In genomic region chr3:159356606-159357005, GRCh38 we compare ENCODE assay signal across 25 cellular contexts.
A peak's percentile ranks its signal among the peaks of the same experiment; 100 is the strongest.
DNase-seq lines count a peak whose midpoint lies in the region; ATAC-seq and TF ChIP-seq lines count a peak whose summit lies in the region.
"Had no signal": no experiment of that assay in that cellular context is flagged by ENCODE, and none has a peak within 500 bp of the region (broad histone marks: within the 10 kb centered on the region; RNA-seq: fewer than 3 reads in every experiment).

No MANE protein-coding gene starts in this region.

- H3K18ac ChIP-seq in mesendoderm (ENCODE audit: low read length) = no peak overlapping the region

- peaks cover 15% of the 10 kb centered on the region for H3K27me3 Mint-ChIP-seq in osteocyte (ENCODE audit: unreplicated experiment)
- H3K27me3 Mint-ChIP-seq: activated CD4-positive, alpha-beta T cell treated with anti-CD3 and anti-CD28 coated beads, Interleukin-2, amount 10 ng/mL, durations not matched to agents 7 days and 5 days; dendritic cell treated with granulocyte-macrophage colony-stimulating factor and Interleukin-4, amounts not matched to agents 40 ng/mL and 50 ng/mL, for 4 days had no signal

- H3K36me3 ChIP-seq in mesendoderm (ENCODE audit: control insufficient read depth, insufficient read depth, low read length) = no peaks in the 10 kb centered on the region
- H3K36me3 ChIP-seq: cardiac muscle cell, neutrophil, stomach had no signal

- intact Hi-C loops in sciatic nerve (cut with DNase I) = no loop called here

- H3K79me1 ChIP-seq in mesendoderm (ENCODE audit: low read length) = no peaks in the 10 kb centered on the region

- H2AK5ac ChIP-seq in mesendoderm (ENCODE audit: low read length) = no peak overlapping the region

- no peaks in the 10 kb centered on the region for H3K4me1 ChIP-seq in mesendoderm (ENCODE audit: control insufficient read depth, low read depth, low read length)
- H3K4me1 ChIP-seq: stomach had no signal

- H3K36me3 Mint-ChIP-seq in osteocyte (ENCODE audit: unreplicated experiment) = no peaks in the 10 kb centered on the region
- H3K36me3 Mint-ChIP-seq: CD8-positive, alpha-beta T cell had no signal

- no peak overlapping the region for H3K4ac ChIP-seq in mesendoderm (ENCODE audit: low read depth, low read length)

- no peak overlapping the region for H4K5ac ChIP-seq in mesendoderm (ENCODE audit: low read length)

- H3K56ac ChIP-seq in mesendoderm (ENCODE audit: low read length) = no peak overlapping the region

- H2BK15ac ChIP-seq in mesendoderm (replicated peaks; ENCODE audit: low read depth) = no peak overlapping the region

- H3K27me3 ChIP-seq in mesendoderm (ENCODE audit: insufficient read depth, low read length, poor library complexity) = no peaks in the 10 kb centered on the region
- H3K27me3 ChIP-seq: cardiac muscle cell, neutrophil had no signal

- H2BK120ac ChIP-seq in mesendoderm (ENCODE audit: low read depth, low read length) = no peak overlapping the region

- no peak overlapping the region for H3K27ac ChIP-seq in mesendoderm (ENCODE audit: low read depth, low read length)
- H3K27ac ChIP-seq: cardiac muscle cell, neutrophil, PC-9, stomach had no signal

- no peaks in the 10 kb centered on the region for H3K79me2 ChIP-seq in mesendoderm (ENCODE audit: control insufficient read depth, insufficient read depth, low read length)

- H3K23ac ChIP-seq in mesendoderm (ENCODE audit: low read length) = no peak overlapping the region

- no peaks in the 10 kb centered on the region for H3K9me3 Mint-ChIP-seq in osteocyte (ENCODE audit: unreplicated experiment)
- H3K9me3 Mint-ChIP-seq: activated CD4-positive, alpha-beta T cell treated with anti-CD3 and anti-CD28 coated beads, Interleukin-2, amount 10 ng/mL, durations not matched to agents 7 days and 5 days; dendritic cell treated with granulocyte-macrophage colony-stimulating factor and Interleukin-4, amounts not matched to agents 40 ng/mL and 50 ng/mL, for 4 days; T-helper 1 cell treated with Interleukin-12 subunit alpha and Interleukin-12 subunit beta and Interleukin-4 antibody, amounts not matched to agents 30 μg/mL and 1 μg/mL, for 36 hours had no signal

- TF ChIP-seq CTCF in osteocyte (IDR thresholded peaks at IDR 0.05) = no peak

- no peak overlapping the region for H3K4me2 ChIP-seq in mesendoderm (ENCODE audit: low read length)
- H3K4me2 ChIP-seq: PC-9, smooth muscle cell had no signal

- no peak overlapping the region for H3K4me3 Mint-ChIP-seq in osteocyte (ENCODE audit: unreplicated experiment)
- H3K4me3 Mint-ChIP-seq: activated CD4-positive, alpha-beta T cell treated with anti-CD3 and anti-CD28 coated beads, Interleukin-2, amount 10 ng/mL, durations not matched to agents 7 days and 5 days; CD8-positive, alpha-beta T cell; dendritic cell treated with granulocyte-macrophage colony-stimulating factor and Interleukin-4, amounts not matched to agents 40 ng/mL and 50 ng/mL, for 4 days; T-helper 1 cell treated with Interleukin-12 subunit alpha and Interleukin-12 subunit beta and Interleukin-4 antibody, amounts not matched to agents 30 μg/mL and 1 μg/mL, for 36 hours had no signal

- H3K27ac Mint-ChIP-seq in osteocyte (ENCODE audit: unreplicated experiment) = no peak overlapping the region
- H3K27ac Mint-ChIP-seq: activated CD4-positive, alpha-beta T cell treated with anti-CD3 and anti-CD28 coated beads, Interleukin-2, amount 10 ng/mL, durations not matched to agents 7 days and 5 days; CD8-positive, alpha-beta T cell; dendritic cell treated with granulocyte-macrophage colony-stimulating factor and Interleukin-4, amounts not matched to agents 40 ng/mL and 50 ng/mL, for 4 days; T-helper 1 cell treated with Interleukin-12 subunit alpha and Interleukin-12 subunit beta and Interleukin-4 antibody, amounts not matched to agents 30 μg/mL and 1 μg/mL, for 36 hours had no signal

- ATAC-seq in GM18867 (IDR thresholded peaks at IDR 0.05; ENCODE audit: unreplicated experiment) (peak; percentile 74), HG02610 (IDR thresholded peaks at IDR 0.05; ENCODE audit: unreplicated experiment) (peak; percentile 69), sciatic nerve (no peak)
- ATAC-seq: CD8-positive, alpha-beta T cell; left ventricle myocardium superior had no signal

- H3K4me3 ChIP-seq in mesendoderm (ENCODE audit: low read length) = no peak overlapping the region
- H3K4me3 ChIP-seq: cardiac muscle cell, PC-9, smooth muscle cell, stomach had no signal

- H3K9ac ChIP-seq in mesendoderm (ENCODE audit: low read length) = no peak overlapping the region

- 100% methylated on average over 1 of the region's 1 CpG for whole genome bisulfite sequencing in mesendoderm (ENCODE audit: extremely low coverage, insufficient coverage, low lambda C conversion rate)

- H4K8ac ChIP-seq in mesendoderm (ENCODE audit: low read depth, low read length) = no peak overlapping the region

- H3K4me1 Mint-ChIP-seq in osteocyte (ENCODE audit: unreplicated experiment) = no peaks in the 10 kb centered on the region
- H3K4me1 Mint-ChIP-seq: activated CD4-positive, alpha-beta T cell treated with anti-CD3 and anti-CD28 coated beads, Interleukin-2, amount 10 ng/mL, durations not matched to agents 7 days and 5 days had no signal

- no peak overlapping the region for H2BK5ac ChIP-seq in mesendoderm (ENCODE audit: low read length)

- peak; percentile 25 for DNase-seq in astrocyte of the hippocampus (ENCODE audit: low read depth, low spot score)
- peak; percentile 64 for DNase-seq in putamen (ENCODE audit: low spot score)
- DNase-seq in mesendoderm = no peak
- DNase-seq in osteocyte (ENCODE audit: extremely low spot score, unreplicated experiment) = no peak
- no peak for DNase-seq in NCI-H1048 (lab: John Stamatoyannopoulos, UW)
- no peak for DNase-seq in sciatic nerve (ENCODE audit: low spot score)
- DNase-seq: activated CD4-positive, alpha-beta T cell treated with anti-CD3 and anti-CD28 coated beads, Interleukin-2, amount 10 ng/mL, durations not matched to agents 7 days and 5 days; activated CD8-positive, alpha-beta memory T cell treated with anti-CD3 and anti-CD28 coated beads, Interleukin-2, amount 50 U/mL, for 48 hours; activated gamma-delta T cell; CD8-positive, alpha-beta T cell; KG1; left ventricle myocardium superior; NCI-H1930; NCI-H345; PC-9; stimulated activated CD4-positive, alpha-beta T cell treated with anti-CD3 and anti-CD28 coated beads, Interleukin-4, amount 100 ng/mL, for 1 hour; stomach; trophoblast cell had no signal

Comparison
In these comparisons a context has a peak if more than half of its experiments do, and no peak if none do; other contexts are left out.
1. DNase-seq: peak in astrocyte of the hippocampus (single experiment) and putamen (single experiment); none in mesendoderm (single experiment), osteocyte (single experiment), NCI-H1048 (single experiment) and sciatic nerve (single experiment).